Comparison of ENCODE assay signal across 1 cellular context in the genomic region with DNA sequence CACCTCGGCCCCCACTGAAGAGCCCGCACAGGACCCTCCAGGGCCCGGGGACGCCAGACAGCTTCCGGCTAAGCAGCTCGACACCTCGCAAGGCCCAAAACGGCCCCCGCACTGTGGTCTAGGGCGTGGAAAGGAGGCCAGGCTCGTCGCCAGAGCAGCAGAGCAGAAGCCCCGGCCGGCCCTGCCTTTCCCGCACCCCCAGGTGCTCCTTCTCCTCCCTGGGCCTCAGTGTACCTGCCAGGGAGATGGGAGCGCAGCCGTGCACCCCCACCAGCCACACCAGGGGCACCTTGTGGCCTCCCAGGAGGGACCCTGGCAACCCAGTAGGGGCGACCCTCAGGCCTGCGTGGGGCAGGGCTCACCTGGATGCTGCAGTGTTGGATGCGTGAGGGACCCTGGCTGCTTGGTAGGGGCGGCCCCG.
TF ChIP-seq lines count a peak whose summit lies in the region.

No MANE protein-coding gene starts in this region.

TF ChIP-seq in WTC11, 78 proteins besides CTCF, POLR2A, EP300 and RAD21 (continued from another document):
- TF ChIP-seq ZBTB21 (CRISPR knock-in tag; IDR thresholded peaks at IDR 0.05; ENCODE audit: borderline replicate concordance) = no peak
TF ChIP-seq in WTC11: peak in this region for 1.
